19 cellular contexts compared by ENCODE assay signal in genomic region chr9:120556780-120557179, GRCh38. TPM values are rescaled to one million over a fixed set of nuclear protein-coding genes. Genes with fewer than 3 reads are reported as not detected.
DNase-seq lines count a peak whose midpoint lies in the region; ATAC-seq and TF ChIP-seq lines count a peak whose summit lies in the region.
"Had no signal": no experiment of that assay in that cellular context is flagged by ENCODE, and none has a peak within 500 bp of the region (broad histone marks: within the 10 kb centered on the region; RNA-seq: fewer than 3 reads in every experiment).

No MANE protein-coding gene starts in this region.

- H3K27me3 ChIP-seq in Loucy (ENCODE audit: insufficient read depth, low read length, poor library complexity, severe bottlenecking) (no peaks in the 10 kb centered on the region), gastrocnemius medialis (no peaks in the 10 kb centered on the region)
- H3K27me3 ChIP-seq: BE2C, BLaER1 had no signal

- intact Hi-C loops in gastrocnemius medialis (cut with DNase I; ENCODE audit: low total_unique reads) (no loop called here), lower leg skin (cut with DNase I; ENCODE audit: low total_unique reads) (no loop called here)

- DNase-seq in SK-MEL-5 (ENCODE audit: low read depth, low spot score) (peak; percentile 53), gastrocnemius medialis (no peak), HFFc6 (no peak), NCI-H226 (no peak), lower leg skin (ENCODE audit: low spot score in 2 of 2) (no peak), NCI-H345 treated with DMSO at 0.1 percent for 48 hours (lab: John Stamatoyannopoulos, UW; ENCODE audit: unreplicated experiment) (no peak)
- DNase-seq: 8988T; ACHN; BE2C; C1 segment of cervical spinal cord; Caco-2; Calu3; CD4-positive, alpha-beta memory T cell; CD4-positive, CD25-positive, alpha-beta regulatory T cell; CD8-positive, alpha-beta memory T cell; DMS79 treated with DMSO at 0.1 percent for 48 hours; GF-D8 had no signal

- no peak overlapping the region for H3K27ac Mint-ChIP-seq in HFFc6
- H3K27ac Mint-ChIP-seq: CD4-positive, alpha-beta memory T cell; CD4-positive, CD25-positive, alpha-beta regulatory T cell had no signal

- TF ChIP-seq POLR2A in gastrocnemius medialis (IDR thresholded peaks at IDR 0.05) (no peak), lower leg skin (IDR thresholded peaks at IDR 0.05) (no peak)

- H3K79me2 ChIP-seq in Loucy (ENCODE audit: insufficient read depth, low read length) = peaks cover 75% of the 10 kb centered on the region

- H3K9me3 ChIP-seq in Loucy (ENCODE audit: insufficient read depth, low read depth, low read length) (no peaks in the 10 kb centered on the region), gastrocnemius medialis (no peaks in the 10 kb centered on the region)
- H3K9me3 ChIP-seq: BE2C, Caco-2 had no signal

- H3K4me3 Mint-ChIP-seq in HFFc6 = no peak overlapping the region
- H3K4me3 Mint-ChIP-seq: CD4-positive, alpha-beta memory T cell; CD4-positive, CD25-positive, alpha-beta regulatory T cell; CD8-positive, alpha-beta memory T cell had no signal

- H3F3A ChIP-seq in Loucy (ENCODE audit: low read depth) = no peaks in the 10 kb centered on the region

- peak overlapping the region; percentile 73 for H3K4me2 ChIP-seq in Loucy (ENCODE audit: low read depth, low read length, poor library complexity, severe bottlenecking)

- peaks cover under 1% of the 10 kb centered on the region for H3K4me1 Mint-ChIP-seq in HFFc6 (ENCODE audit: low read depth)

- TF ChIP-seq CTCF in Loucy (conservative IDR thresholded peaks at IDR 0.05; ENCODE audit: low read length) (no peak), gastrocnemius medialis (IDR thresholded peaks at IDR 0.05 in 4 of 5, conservative IDR thresholded peaks at IDR 0.05 in 1 of 5) (no peak), HFFc6 (IDR thresholded peaks at IDR 0.05) (no peak), lower leg skin (IDR thresholded peaks at IDR 0.05) (no peak)

- H2AFZ ChIP-seq in Loucy (ENCODE audit: low read length) = no peak overlapping the region

- ATAC-seq in gastrocnemius medialis = no peak

- WGBS in lower leg skin, 2 donors = 79 to 83% methylated on average over 3 of the region's 3 CpGs

- H3K27ac ChIP-seq in gastrocnemius medialis = peak overlapping the region in 3 of 4 donors; percentile 70 to 85 (median 74)
- H3K27ac ChIP-seq: BLaER1 had no signal

- H3K4me3 ChIP-seq in Loucy (ENCODE audit: low read length, poor library complexity, severe bottlenecking) = peak overlapping the region; percentile 33
- H3K4me3 ChIP-seq in gastrocnemius medialis = no peak overlapping the region
- H3K4me3 ChIP-seq in lower leg skin (ENCODE audit: low read depth, poor library complexity, severe bottlenecking) = no peak overlapping the region
- H3K4me3 ChIP-seq: BLaER1 had no signal

- no peaks in the 10 kb centered on the region for H3K27me3 Mint-ChIP-seq in HFFc6 (ENCODE audit: insufficient read depth)
- H3K27me3 Mint-ChIP-seq: CD4-positive, alpha-beta memory T cell; CD4-positive, CD25-positive, alpha-beta regulatory T cell; CD8-positive, alpha-beta memory T cell had no signal

- H3K9me3 Mint-ChIP-seq in HFFc6 = no peaks in the 10 kb centered on the region
- H3K9me3 Mint-ChIP-seq: CD4-positive, alpha-beta memory T cell; CD8-positive, alpha-beta memory T cell had no signal

- no peaks in the 10 kb centered on the region for H4K20me1 ChIP-seq in Loucy (ENCODE audit: insufficient read depth, low read length, poor library complexity, severe bottlenecking)

- H3K9me2 ChIP-seq in Loucy (replicated peaks; ENCODE audit: low read depth, low read length) = no peaks in the 10 kb centered on the region

- in situ Hi-C loops in SK-MEL-5 (cut with HindIII; ENCODE audit: low pct_unique_long_range_greater_than_20kb, low sequenced_read_pairs) (no loop called here), gastrocnemius medialis (cut with MboI; ENCODE audit: low sequenced_read_pairs in 4 of 4) (no loop called here)

- H3K36me3 Mint-ChIP-seq in HFFc6 (ENCODE audit: low read depth) = peaks cover 25% of the 10 kb centered on the region

- peak overlapping the region; percentile 52 for H3K9ac ChIP-seq in Loucy (ENCODE audit: low read depth, low read length, poor library complexity, severe bottlenecking)
- H3K9ac ChIP-seq: BLaER1 had no signal

- H3K36me3 ChIP-seq in Loucy (ENCODE audit: insufficient read depth, low read length) = peaks cover 57% of the 10 kb centered on the region
- H3K36me3 ChIP-seq in gastrocnemius medialis = no peaks in the 10 kb centered on the region

- peaks cover 35% of the 10 kb centered on the region for H3K4me1 ChIP-seq in Loucy (ENCODE audit: insufficient read depth, low read length, poor library complexity, severe bottlenecking)
- peaks cover 6 to 10% of the 10 kb centered on the region in 2 donors for H3K4me1 ChIP-seq in gastrocnemius medialis
- H3K4me1 ChIP-seq: BE2C, Caco-2 had no signal

RNA-seq across cellular contexts. Expression of gene CDK5RAP2, which starts 23.2 kb away (rescaled TPM):
- 114 and 139 TPM in 2 replicates for total RNA-seq in SK-MEL-5 (2014; rRNA removed; shearing (Covaris generic))
- 77.0 and 127 TPM in 2 replicates for polyA plus RNA-seq in SK-MEL-5 (2015; cell fraction: cytosol; rRNA removed)
- 315 and 410 TPM in 2 replicates for polyA plus RNA-seq in SK-MEL-5 (2015; cell fraction: nucleus; rRNA removed)
- total RNA-seq in gastrocnemius medialis = 10 to 100 TPM; 57.4 to 86.3 (median 70.3) TPM
- total RNA-seq in HFFc6 (2021; fragmentation: NEBNext Ultra II Directional; extraction: Animal tissue kit (Norgen Biotek cat#: 25700)) = 10 to 100 TPM; 28.4 to 40.8 (median 36.8) TPM
- total RNA-seq in lower leg skin = 10 to 100 TPM; 53.5 to 74.2 (median 55.7) TPM
